Comparison of ENCODE assay signal across 18 cellular contexts in genomic region chr22:37276771-37277170, GRCh38. TPM values are rescaled to one million over a fixed set of nuclear protein-coding genes. Genes with fewer than 3 reads are reported as not detected.
DNase-seq lines count a peak whose midpoint lies in the region; ATAC-seq, FAIRE-seq and TF ChIP-seq lines count a peak whose summit lies in the region.
"Had no signal": no experiment of that assay in that cellular context is flagged by ENCODE, and none has a peak within 500 bp of the region (broad histone marks: within the 10 kb centered on the region; RNA-seq: fewer than 3 reads in every experiment).

No MANE protein-coding gene starts in this region.

- no peaks in the 10 kb centered on the region for H3K79me2 ChIP-seq in K562 (ENCODE audit: control insufficient read depth, insufficient read depth, low read length)

- ATAC-seq in K562, result no peak; the same call in 2 of the 3 replicates
- ATAC-seq in GM19452 (IDR thresholded peaks at IDR 0.05; ENCODE audit: unreplicated experiment), result no peak
- ATAC-seq: foreskin keratinocyte; stimulated activated naive CD8-positive, alpha-beta T cell treated with anti-CD3 and anti-CD28 coated beads, Interleukin-15, amount 100 ng/mL, for 72 hours had no signal

- H4K20me1 ChIP-seq in K562 (replicated peaks; ENCODE audit: control insufficient read depth, insufficient read depth, low read length), result no peaks in the 10 kb centered on the region

- intact Hi-C loops in activated CD4-positive, alpha-beta memory T cell treated with anti-CD3 and anti-CD28 coated beads for 36 hours (cut with micrococcal nuclease), result no loop called here
- intact Hi-C loops in K562 (cut with micrococcal nuclease), result no loop called here
- intact Hi-C loops in posterior vena cava (cut with DNase I), result no loop called here

- CTCF ChIA-PET in activated CD4-positive, alpha-beta memory T cell treated with anti-CD3 and anti-CD28 coated beads for 36 hours (lab: Charles Lee), result interaction anchor here (1.1 kb wide), 1 partner anchor 299 kb away, joined by 3 read pairs; no protein-coding TSS in a partner anchor
- CTCF ChIA-PET in activated CD4-positive, alpha-beta memory T cell treated with anti-CD3 and anti-CD28 coated beads, Interleukin-2, amount 10 ng/mL, durations not matched to agents 7 days and 5 days (lab: Charles Lee), result interaction anchor here (1.2 kb wide), 1 partner anchor 40 kb away, joined by 3 read pairs; no protein-coding TSS in a partner anchor
- CTCF ChIA-PET in K562 (lab: Yijun Ruan, JAX; ENCODE audit: low intra/inter-chr PET ratio), result no interaction called here

- H3K4me2 ChIP-seq in K562 (ENCODE audit: insufficient read depth, low read length), result no peak overlapping the region
- H3K4me2 ChIP-seq: PC-9 had no signal

- H3K27me3 ChIP-seq in H7 (ENCODE audit: control insufficient read depth, insufficient read depth, low read length) (no peaks in the 10 kb centered on the region), K562 (ENCODE audit: control insufficient read depth in 2 of 2, insufficient read depth in 2 of 2, low read length in 2 of 2) (no peaks in the 10 kb centered on the region; a peak in 1 of 5 replicates)
- H3K27me3 ChIP-seq: foreskin keratinocyte had no signal

- H3K27ac Mint-ChIP-seq in activated CD4-positive, alpha-beta memory T cell treated with anti-CD3 and anti-CD28 coated beads for 36 hours, result peak overlapping the region; percentile 67
- H3K27ac Mint-ChIP-seq in activated CD4-positive, alpha-beta memory T cell treated with anti-CD3 and anti-CD28 coated beads, Interleukin-2, amount 10 ng/mL, durations not matched to agents 7 days and 5 days, result no peak overlapping the region

- TF ChIP-seq CTCF in K562 (IDR thresholded peaks at IDR 0.05 in 2 of 3, conservative IDR thresholded peaks at IDR 0.05 in 1 of 3; ENCODE audit: insufficient read depth in 2 of 3, low read depth in 1 of 3, low read length in 3 of 3), result no peak

- H3K9ac ChIP-seq in K562 (ENCODE audit: insufficient read depth in 1 of 2, low read depth in 2 of 2, low read length in 2 of 2), result no peak overlapping the region

- H3K27me3 Mint-ChIP-seq in activated CD4-positive, alpha-beta memory T cell treated with anti-CD3 and anti-CD28 coated beads for 36 hours, result peaks cover 2% of the 10 kb centered on the region
- H3K27me3 Mint-ChIP-seq in activated CD4-positive, alpha-beta memory T cell treated with anti-CD3 and anti-CD28 coated beads, Interleukin-2, amount 10 ng/mL, durations not matched to agents 7 days and 5 days, result peaks cover 1% of the 10 kb centered on the region
- H3K27me3 Mint-ChIP-seq: stimulated activated naive CD8-positive, alpha-beta T cell treated with anti-CD3 and anti-CD28 coated beads, Interleukin-15, amount 100 ng/mL, for 72 hours had no signal

- no peaks in the 10 kb centered on the region for H3K9me3 ChIP-seq in K562 (replicated peaks; ENCODE audit: control insufficient read depth, insufficient read depth, low read depth, low read length)
- H3K9me3 ChIP-seq: Caco-2 had no signal

- H3K4me3 ChIP-seq in H7 (ENCODE audit: insufficient read depth, low read depth, low read length), result no peak overlapping the region
- H3K4me3 ChIP-seq in K562, result no peak overlapping the region
- H3K4me3 ChIP-seq: PC-9, SK-N-MC had no signal

- in situ Hi-C loops in K562 (cut with MboI), result no loop called here

- no peak overlapping the region for H2AFZ ChIP-seq in K562 (ENCODE audit: low read depth, low read length)
- H2AFZ ChIP-seq: PC-9 had no signal

- H3K9me3 Mint-ChIP-seq in activated CD4-positive, alpha-beta memory T cell treated with anti-CD3 and anti-CD28 coated beads for 36 hours, result no peaks in the 10 kb centered on the region
- no peaks in the 10 kb centered on the region for H3K9me3 Mint-ChIP-seq in activated CD4-positive, alpha-beta memory T cell treated with anti-CD3 and anti-CD28 coated beads, Interleukin-2, amount 10 ng/mL, durations not matched to agents 7 days and 5 days

- H3K4me1 Mint-ChIP-seq in activated CD4-positive, alpha-beta memory T cell treated with anti-CD3 and anti-CD28 coated beads for 36 hours (ENCODE audit: low read depth), result peaks cover 52% of the 10 kb centered on the region
- peaks cover 63% of the 10 kb centered on the region for H3K4me1 Mint-ChIP-seq in activated CD4-positive, alpha-beta memory T cell treated with anti-CD3 and anti-CD28 coated beads, Interleukin-2, amount 10 ng/mL, durations not matched to agents 7 days and 5 days

- H3K36me3 ChIP-seq in H7 (replicated peaks; ENCODE audit: control insufficient read depth, insufficient read depth, low read length) (no peaks in the 10 kb centered on the region), K562 (ENCODE audit: control insufficient read depth, insufficient read depth, low read length) (no peaks in the 10 kb centered on the region)

- no TSS peak for BruUV-seq in K562 (replicated peaks; lab: Mats Ljungman, UMichigan)

- H3K4me1 ChIP-seq in K562 (replicated peaks in 1 of 2; ENCODE audit: control insufficient read depth in 2 of 2, insufficient read depth in 2 of 2, low read length in 2 of 2), result peaks cover 16 to 18% of the 10 kb centered on the region in 2 experiments
- H3K4me1 ChIP-seq: Caco-2, foreskin keratinocyte had no signal

- no peaks in the 10 kb centered on the region for H3K36me3 Mint-ChIP-seq in activated CD4-positive, alpha-beta memory T cell treated with anti-CD3 and anti-CD28 coated beads for 36 hours
- H3K36me3 Mint-ChIP-seq in activated CD4-positive, alpha-beta memory T cell treated with anti-CD3 and anti-CD28 coated beads, Interleukin-2, amount 10 ng/mL, durations not matched to agents 7 days and 5 days (ENCODE audit: low read depth), result peaks cover 4% of the 10 kb centered on the region

- no peak overlapping the region for H3K27ac ChIP-seq in K562 (ENCODE audit: extremely low read depth, low read depth, low read length)
- H3K27ac ChIP-seq: foreskin keratinocyte, PC-9, SK-N-MC had no signal

- H3K9me1 ChIP-seq in K562 (ENCODE audit: control insufficient read depth, insufficient read depth, low read length), result no peaks in the 10 kb centered on the region

- peak overlapping the region; percentile 36 for H3K4me3 Mint-ChIP-seq in activated CD4-positive, alpha-beta memory T cell treated with anti-CD3 and anti-CD28 coated beads for 36 hours
- no peak overlapping the region for H3K4me3 Mint-ChIP-seq in activated CD4-positive, alpha-beta memory T cell treated with anti-CD3 and anti-CD28 coated beads, Interleukin-2, amount 10 ng/mL, durations not matched to agents 7 days and 5 days
- H3K4me3 Mint-ChIP-seq: stimulated activated naive CD8-positive, alpha-beta T cell treated with anti-CD3 and anti-CD28 coated beads, Interleukin-15, amount 100 ng/mL, for 72 hours had no signal

- WGBS in K562 (ENCODE audit: insufficient coverage, low coverage, missing lambda C conversion rate), result 38% methylated on average over 1 of the region's 2 CpGs

- POLR2A ChIA-PET in activated CD4-positive, alpha-beta memory T cell treated with anti-CD3 and anti-CD28 coated beads for 36 hours (lab: Charles Lee), result no interaction called here
- POLR2A ChIA-PET in activated CD4-positive, alpha-beta memory T cell treated with anti-CD3 and anti-CD28 coated beads, Interleukin-2, amount 10 ng/mL, durations not matched to agents 7 days and 5 days (lab: Charles Lee), result no interaction called here
- POLR2A ChIA-PET in K562 (lab: Yijun Ruan, JAX), result no interaction called here

- TF ChIP-seq RAD21 in K562 (CRISPR knock-in tag; conservative IDR thresholded peaks at IDR 0.05 in 1 of 2, IDR thresholded peaks at IDR 0.05 in 1 of 2), result no peak

- no peak for TF ChIP-seq POLR2A in K562 (conservative IDR thresholded peaks at IDR 0.05)

- TF ChIP-seq EP300 in K562 (IDR thresholded peaks at IDR 0.05; ENCODE audit: low read length), result no peak

- FAIRE-seq in K562 (lab: Jason Lieb, UNC), result no peak

- no peak for DNase-seq in activated CD4-positive, alpha-beta memory T cell treated with anti-CD3 and anti-CD28 coated beads for 36 hours
- no peak for DNase-seq in activated CD4-positive, alpha-beta memory T cell treated with anti-CD3 and anti-CD28 coated beads, Interleukin-2, amount 10 ng/mL, durations not matched to agents 7 days and 5 days
- DNase-seq in H7, result peak; percentile 77
- DNase-seq in K562 (ENCODE audit: extremely low read depth in 1 of 4, low spot score in 3 of 4), result peak in 2 of 4 experiments; percentile 49 to 62
- DNase-seq in posterior vena cava (ENCODE audit: low spot score), result peak; percentile 31
- DNase-seq in cerebellar cortex (ENCODE audit: low spot score), result no peak
- no peak for DNase-seq in NCI-H1436 treated with DMSO at 0.1 percent for 48 hours (lab: John Stamatoyannopoulos, UW)
- DNase-seq: activated CD4-positive, alpha-beta T cell treated with anti-CD3 and anti-CD28 coated beads, Interleukin-2, amount 50 U/mL, for 48 hours; activated T-cell treated with anti-CD3 and anti-CD28 coated beads, Interleukin-2, amount 50 U/mL, for 48 hours; Caco-2; foreskin keratinocyte; midbrain; NCI-H748 treated with DMSO at 0.1 percent for 48 hours; PC-9; retina; stimulated activated naive CD8-positive, alpha-beta T cell treated with anti-CD3 and anti-CD28 coated beads, Interleukin-15, amount 100 ng/mL, for 72 hours had no signal

RNA-seq across cellular contexts. Expression of gene CYTH4, which starts 5.5 kb away (rescaled TPM):
- 10 to 100 TPM; 58.7 to 60.5 TPM for total RNA-seq in activated CD4-positive, alpha-beta memory T cell treated with anti-CD3 and anti-CD28 coated beads for 36 hours
- 100 to 1,000 TPM; 114 to 126 TPM for total RNA-seq in activated CD4-positive, alpha-beta memory T cell treated with anti-CD3 and anti-CD28 coated beads, Interleukin-2, amount 10 ng/mL, durations not matched to agents 7 days and 5 days
- total RNA-seq in H7 (2014; rRNA removed; shearing (Covaris generic)), result not detected in 2 replicates
- total RNA-seq in K562 (2011; cell fraction: chromatin; rRNA removed; ENCODE audit: low replicate concordance), result 1.6 and 4.0 TPM in 2 replicates
- 0.39 and 1.7 TPM in 2 replicates for total RNA-seq in K562 (2011; cell fraction: nucleolus; rRNA removed)
- total RNA-seq in K562 (2011; cell fraction: nucleoplasm; rRNA removed), result 1.1 and 1.5 TPM in 2 replicates
- total RNA-seq in K562 (2014; rRNA removed), result 0.33 and 0.68 TPM in 2 replicates
- total RNA-seq in K562 (2014; rRNA removed; fragmentation: Illumina TruSeq; extraction: Trizol), result 0.10 and 0.18 TPM in 2 replicates
- 0.54 and 0.60 TPM in 2 replicates for total RNA-seq in K562 (2015; rRNA removed; fragmentation: Illumina TruSeq; extraction: Trizol)
- 0.58 and 0.75 TPM in 2 replicates for total RNA-seq in K562 (2021)
- 2.0 and 2.5 TPM in 2 replicates for polyA plus RNA-seq in K562 (2011; rRNA removed)
- 1.4 and 2.9 TPM in 2 replicates for polyA plus RNA-seq in K562 (2011; cell fraction: cytosol; rRNA removed)
- polyA plus RNA-seq in K562 (2011; cell fraction: nucleus; rRNA removed), result 6.2 and 14.7 TPM in 2 replicates
- 1.3 and 1.6 TPM in 2 replicates for polyA plus RNA-seq in K562 (2012)
- polyA plus RNA-seq in K562 (2014; fragmentation: Illumina TruSeq; extraction: Trizol), result 0.28 and 0.33 TPM in 2 replicates
- polyA plus RNA-seq in K562 (2014; fragmentation: Nextera tagmentation; extraction: Ambion mirVana), result under 1 TPM in 1 of 2 experiments, not detected in 1; 0.03 TPM
- 0.73 and 1.1 TPM in 2 replicates for polyA plus RNA-seq in K562 (2014; rRNA removed)
- 1.7 and 1.8 TPM in 2 replicates for polyA minus RNA-seq in K562 (2011; rRNA and poly(A)+ RNA removed)
- polyA minus RNA-seq in K562 (2011; cell fraction: cytosol; rRNA and poly(A)+ RNA removed), result 1.6 TPM in 1 of 2 replicates, not detected in the other
- polyA minus RNA-seq in K562 (2011; cell fraction: nucleus; rRNA and poly(A)+ RNA removed), result 1.6 and 2.6 TPM in 2 replicates
- 10 to 100 TPM; 20.7 to 31.7 TPM for total RNA-seq in posterior vena cava
- total RNA-seq: Caco-2, PC-9 had no signal

RNA-seq across cellular contexts. Expression of gene RAC2, which starts 32.7 kb away (rescaled TPM):
- total RNA-seq in activated CD4-positive, alpha-beta memory T cell treated with anti-CD3 and anti-CD28 coated beads for 36 hours, result 100 to 1,000 TPM; 714 to 727 TPM
- 1,000 to 10,000 TPM in 1 of 2 experiments, 100 to 1,000 TPM in 1; 984 to 1,005 TPM for total RNA-seq in activated CD4-positive, alpha-beta memory T cell treated with anti-CD3 and anti-CD28 coated beads, Interleukin-2, amount 10 ng/mL, durations not matched to agents 7 days and 5 days
- 9.4 and 9.6 TPM in 2 replicates for total RNA-seq in H7 (2014; rRNA removed; shearing (Covaris generic))
- 47.8 and 143 TPM in 2 replicates for total RNA-seq in K562 (2011; cell fraction: chromatin; rRNA removed; ENCODE audit: low replicate concordance)
- 99.9 and 118 TPM in 2 replicates for total RNA-seq in K562 (2011; cell fraction: nucleolus; rRNA removed)
- 74.1 and 109 TPM in 2 replicates for total RNA-seq in K562 (2011; cell fraction: nucleoplasm; rRNA removed)
- total RNA-seq in K562 (2014; rRNA removed) (40.4 and 59.3 TPM in 2 replicates), K562 (2014; rRNA removed; fragmentation: Illumina TruSeq; extraction: Trizol) (18.6 and 22.7 TPM in 2 replicates), K562 (2015; rRNA removed; fragmentation: Illumina TruSeq; extraction: Trizol) (45.1 and 50.1 TPM in 2 replicates), K562 (2021) (82.8 and 95.3 TPM in 2 replicates), posterior vena cava (10 to 100 TPM; 12.9 to 17.5 TPM)
- polyA plus RNA-seq in K562 (2011; rRNA removed) (43.3 and 102 TPM in 2 replicates), K562 (2014; fragmentation: Illumina TruSeq; extraction: Trizol) (103 and 132 TPM in 2 replicates), K562 (2014; fragmentation: Nextera tagmentation; extraction: Ambion mirVana) (10 to 100 TPM; 25.4 to 26.8 TPM), K562 (2014; rRNA removed) (49.1 and 51.0 TPM in 2 replicates)
- 74.7 and 120 TPM in 2 replicates for polyA plus RNA-seq in K562 (2011; cell fraction: cytosol; rRNA removed)
- polyA plus RNA-seq in K562 (2011; cell fraction: nucleus; rRNA removed), result 95.0 and 171 TPM in 2 replicates
- 151 and 373 TPM in 2 replicates for polyA plus RNA-seq in K562 (2012)
- polyA minus RNA-seq in K562 (2011; rRNA and poly(A)+ RNA removed), result 25.1 and 30.5 TPM in 2 replicates
- 62.2 and 68.9 TPM in 2 replicates for polyA minus RNA-seq in K562 (2011; cell fraction: cytosol; rRNA and poly(A)+ RNA removed)
- 69.4 and 73.9 TPM in 2 replicates for polyA minus RNA-seq in K562 (2011; cell fraction: nucleus; rRNA and poly(A)+ RNA removed)

Comparison
In these comparisons a context has a peak if more than half of its experiments do, and no peak if none do; other contexts are left out.
1. DNase-seq: peak in H7 (single experiment) and posterior vena cava (single experiment); none in activated CD4-positive, alpha-beta memory T cell treated with anti-CD3 and anti-CD28 coated beads for 36 hours (single experiment), activated CD4-positive, alpha-beta memory T cell treated with anti-CD3 and anti-CD28 coated beads, Interleukin-2, amount 10 ng/mL, durations not matched to agents 7 days and 5 days (single experiment), cerebellar cortex (single experiment) and NCI-H1436 treated with DMSO at 0.1 percent for 48 hours (single experiment).
2. RNA of gene CYTH4, which starts 5.5 kb away (total RNA-seq): 114 to 126 TPM in activated CD4-positive, alpha-beta memory T cell treated with anti-CD3 and anti-CD28 coated beads, Interleukin-2, amount 10 ng/mL, durations not matched to agents 7 days and 5 days, 58.7 to 60.5 TPM in activated CD4-positive, alpha-beta memory T cell treated with anti-CD3 and anti-CD28 coated beads for 36 hours and 20.7 to 31.7 TPM in posterior vena cava; 0.10 to 4.0 TPM in K562 and not detected in H7; every median in the first group is over 4 times any median in the second.
3. RNA of gene RAC2, which starts 32.7 kb away (total RNA-seq): 984 to 1,005 TPM in activated CD4-positive, alpha-beta memory T cell treated with anti-CD3 and anti-CD28 coated beads, Interleukin-2, amount 10 ng/mL, durations not matched to agents 7 days and 5 days and 714 to 727 TPM in activated CD4-positive, alpha-beta memory T cell treated with anti-CD3 and anti-CD28 coated beads for 36 hours; 18.6 to 143 TPM in K562, 12.9 to 17.5 TPM in posterior vena cava and 9.4 to 9.6 TPM in H7; every median in the first group is over 4 times any median in the second.